ENCODE assay signal across 17 cellular contexts in genomic region chr1:43352351-43352705, GRCh38. TPM values are rescaled to one million over a fixed set of nuclear protein-coding genes. Genes with fewer than 3 reads are reported as not detected.
"Had no signal": no experiment of that assay in that cellular context is flagged by ENCODE, and none has a peak within 500 bp of the region (broad histone marks: within the 10 kb centered on the region; RNA-seq: fewer than 3 reads in every experiment).

No MANE protein-coding gene starts in this region.

- H3K27ac ChIP-seq: ovary, tibial artery, vagina had no signal

- H3K4me3 Mint-ChIP-seq: activated naive CD4-positive, alpha-beta T cell treated with anti-CD3 and anti-CD28 coated beads, Interleukin-2, amount 50 U/mL, for 24 hours; natural killer cell; WTC11 had no signal

- DNase-seq: activated CD4-positive, alpha-beta T cell treated with anti-CD3 and anti-CD28 coated beads for 48 hours; activated effector memory CD4-positive, alpha-beta T cell treated with Interleukin-2 at 50 U/mL for 16 hours; central memory CD4-positive, alpha-beta T cell; cortex of kidney; effector memory CD4-positive, alpha-beta T cell; hippocampal formation; natural killer cell; ovary; stimulated activated CD4-positive, alpha-beta T cell treated with anti-CD3 and anti-CD28 coated beads, Interleukin-12 subunit alpha, Interleukin-12 subunit beta, amount 100 ng/mL, for 4 hours; stimulated activated CD4-positive, alpha-beta T cell treated with anti-CD3 and anti-CD28 coated beads, Interleukin-2, amount 100 ng/mL, for 48 hours; stimulated activated CD8-positive, alpha-beta memory T cell treated with anti-CD3 and anti-CD28 coated beads, Interleukin-4, amount 100 ng/mL, for 48 hours; tibial artery had no signal

- H3K36me3 ChIP-seq: ovary, tibial artery, vagina had no signal

- H3K27me3 ChIP-seq: ovary, tibial artery, vagina had no signal

- H3K9me3 ChIP-seq: ovary, tibial artery, vagina had no signal

- H3K27ac Mint-ChIP-seq: activated naive CD4-positive, alpha-beta T cell treated with anti-CD3 and anti-CD28 coated beads, Interleukin-2, amount 50 U/mL, for 24 hours had no signal

- ATAC-seq: natural killer cell, WTC11 had no signal

- H3K4me3 ChIP-seq: ovary, tibial artery, vagina had no signal

- H3K9me3 Mint-ChIP-seq: activated naive CD4-positive, alpha-beta T cell treated with anti-CD3 and anti-CD28 coated beads, Interleukin-2, amount 50 U/mL, for 24 hours; natural killer cell; WTC11 had no signal

- H3K27me3 Mint-ChIP-seq: activated naive CD4-positive, alpha-beta T cell treated with anti-CD3 and anti-CD28 coated beads, Interleukin-2, amount 50 U/mL, for 24 hours had no signal

- H3K36me3 Mint-ChIP-seq: natural killer cell had no signal

RNA-seq across cellular contexts. Expression of gene MPL, which starts 14.7 kb away (rescaled TPM):
- total RNA-seq: epithelial cell of proximal tubule, kidney epithelial cell, vagina had no signal
